ENCODE assay signal across 14 cellular contexts in the genomic region with DNA sequence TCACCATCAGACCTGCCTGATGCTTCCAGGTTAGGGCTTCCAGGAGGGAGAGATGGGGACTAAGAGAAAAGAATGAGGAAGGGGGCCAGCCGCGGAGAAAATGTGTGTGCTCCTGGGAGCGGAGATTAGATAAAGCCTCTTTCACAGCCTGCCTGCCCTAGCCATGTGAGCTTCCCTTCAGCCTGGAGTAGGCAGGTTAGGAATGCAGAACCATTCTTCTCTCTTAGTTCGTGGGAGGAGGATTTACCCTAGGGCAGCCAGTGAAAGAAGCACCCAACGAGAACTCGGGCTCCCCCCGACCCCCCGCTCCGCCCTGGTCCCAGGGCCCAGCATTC. TPM values are rescaled to one million over a fixed set of nuclear protein-coding genes. Genes with fewer than 3 reads are reported as not detected.
DNase-seq lines count a peak whose midpoint lies in the region; ATAC-seq and TF ChIP-seq lines count a peak whose summit lies in the region.
"Had no signal": no experiment of that assay in that cellular context is flagged by ENCODE, and none has a peak within 500 bp of the region (broad histone marks: within the 10 kb centered on the region; RNA-seq: fewer than 3 reads in every experiment).

No MANE protein-coding gene starts in this region.

- peaks cover 21% of the 10 kb centered on the region for H3K4me1 Mint-ChIP-seq in activated T-cell treated with anti-CD3 and anti-CD28 coated beads, Interleukin-2, amount 50 U/mL, for 72 hours (ENCODE audit: low read depth)
- peaks cover 10% of the 10 kb centered on the region for H3K4me1 Mint-ChIP-seq in activated T-helper 1 cell treated with anti-CD3 and anti-CD28 coated beads, Interleukin-12 subunit alpha, Interleukin-12 subunit beta, Interleukin-2, Interleukin-4 antibody, amounts not matched to agents 30 ng/mL and 10 ng/mL and 1 ng/mL, durations not matched to agents 14 hours and 24 hours and 36 hours (ENCODE audit: low read depth)

- TF ChIP-seq EP300 in suprapubic skin (IDR thresholded peaks at IDR 0.05), result no peak

- no peaks in the 10 kb centered on the region for H3K36me3 ChIP-seq in suprapubic skin

- TF ChIP-seq CTCF in suprapubic skin (IDR thresholded peaks at IDR 0.05), result no peak

- H3K4me3 ChIP-seq in suprapubic skin, result peak overlapping the region; percentile 43

- DNase-seq in activated T-cell treated with anti-CD3 and anti-CD28 coated beads, Interleukin-2, amount 50 U/mL, for 72 hours, result no peak
- DNase-seq in activated T-cell treated with anti-CD3 and anti-CD28 coated beads, Interleukin-2, amount 50 U/mL, for 48 hours, result no peak
- no peak for DNase-seq in activated T-helper 1 cell treated with anti-CD3 and anti-CD28 coated beads, Interleukin-12 subunit alpha, Interleukin-12 subunit beta, Interleukin-2, Interleukin-4 antibody, amounts not matched to agents 30 ng/mL and 10 ng/mL and 1 ng/mL, durations not matched to agents 14 hours and 24 hours and 36 hours (ENCODE audit: low spot score)
- DNase-seq in islet precursor cell (peak; percentile 70), suprapubic skin (ENCODE audit: low spot score in 2 of 2) (no peak)
- no peak for DNase-seq in effector CD4-positive, alpha-beta T cell
- DNase-seq in activated CD4-positive, alpha-beta T cell treated with anti-CD3 and anti-CD28 coated beads, Interleukin-2, amount 50 U/mL, for 48 hours, result no peak
- DNase-seq: activated CD4-positive, alpha-beta T cell treated with anti-CD3 and anti-CD28 coated beads, Interleukin-2, amount 50 U/mL, for 4 hours; aorta; NCI-H1417; NCI-H774; SK-N-SH; stimulated activated naive CD4-positive, alpha-beta T cell treated with Interleukin-2 at 50 U/mL for 16 hours had no signal

- H3K27ac Mint-ChIP-seq in activated T-cell treated with anti-CD3 and anti-CD28 coated beads, Interleukin-2, amount 50 U/mL, for 72 hours, result no peak overlapping the region
- no peak overlapping the region for H3K27ac Mint-ChIP-seq in activated T-helper 1 cell treated with anti-CD3 and anti-CD28 coated beads, Interleukin-12 subunit alpha, Interleukin-12 subunit beta, Interleukin-2, Interleukin-4 antibody, amounts not matched to agents 30 ng/mL and 10 ng/mL and 1 ng/mL, durations not matched to agents 14 hours and 24 hours and 36 hours

- no peak for TF ChIP-seq POLR2A in suprapubic skin (IDR thresholded peaks at IDR 0.05)

- H3K4me3 Mint-ChIP-seq in activated T-cell treated with anti-CD3 and anti-CD28 coated beads, Interleukin-2, amount 50 U/mL, for 72 hours, result peak overlapping the region; percentile 15 to 57
- peak overlapping the region; percentile 31 for H3K4me3 Mint-ChIP-seq in activated T-helper 1 cell treated with anti-CD3 and anti-CD28 coated beads, Interleukin-12 subunit alpha, Interleukin-12 subunit beta, Interleukin-2, Interleukin-4 antibody, amounts not matched to agents 30 ng/mL and 10 ng/mL and 1 ng/mL, durations not matched to agents 14 hours and 24 hours and 36 hours

- peaks cover 10% of the 10 kb centered on the region for H3K27me3 ChIP-seq in suprapubic skin

- no peaks in the 10 kb centered on the region for H3K9me3 ChIP-seq in suprapubic skin
- H3K9me3 ChIP-seq: SK-N-SH had no signal

- H3K27me3 Mint-ChIP-seq in activated T-cell treated with anti-CD3 and anti-CD28 coated beads, Interleukin-2, amount 50 U/mL, for 72 hours (ENCODE audit: low read depth), result peaks cover 71% of the 10 kb centered on the region
- peaks cover 42% of the 10 kb centered on the region for H3K27me3 Mint-ChIP-seq in activated T-helper 1 cell treated with anti-CD3 and anti-CD28 coated beads, Interleukin-12 subunit alpha, Interleukin-12 subunit beta, Interleukin-2, Interleukin-4 antibody, amounts not matched to agents 30 ng/mL and 10 ng/mL and 1 ng/mL, durations not matched to agents 14 hours and 24 hours and 36 hours (ENCODE audit: insufficient read depth)

- WGBS in suprapubic skin, result 62% methylated on average over 6 of the region's 9 CpGs

- H3K27ac ChIP-seq in suprapubic skin, result no peak overlapping the region

- no peaks in the 10 kb centered on the region for H3K9me3 Mint-ChIP-seq in activated T-cell treated with anti-CD3 and anti-CD28 coated beads, Interleukin-2, amount 50 U/mL, for 72 hours
- no peaks in the 10 kb centered on the region for H3K9me3 Mint-ChIP-seq in activated T-helper 1 cell treated with anti-CD3 and anti-CD28 coated beads, Interleukin-12 subunit alpha, Interleukin-12 subunit beta, Interleukin-2, Interleukin-4 antibody, amounts not matched to agents 30 ng/mL and 10 ng/mL and 1 ng/mL, durations not matched to agents 14 hours and 24 hours and 36 hours

- intact Hi-C loops in activated T-helper 1 cell treated with anti-CD3 and anti-CD28 coated beads, Interleukin-12 subunit alpha, Interleukin-12 subunit beta, Interleukin-2, Interleukin-4 antibody, amounts not matched to agents 30 ng/mL and 10 ng/mL and 1 ng/mL, durations not matched to agents 14 hours and 24 hours and 36 hours (cut with micrococcal nuclease), result loop anchor here (1.0 kb wide), 1 partner anchor 64 kb away; no protein-coding TSS in a partner anchor

- peaks cover 17% of the 10 kb centered on the region for H3K4me1 ChIP-seq in suprapubic skin

- H3K36me3 Mint-ChIP-seq in activated T-cell treated with anti-CD3 and anti-CD28 coated beads, Interleukin-2, amount 50 U/mL, for 72 hours (ENCODE audit: insufficient read depth in 2 of 2), result no peaks in the 10 kb centered on the region
- no peaks in the 10 kb centered on the region for H3K36me3 Mint-ChIP-seq in activated T-helper 1 cell treated with anti-CD3 and anti-CD28 coated beads, Interleukin-12 subunit alpha, Interleukin-12 subunit beta, Interleukin-2, Interleukin-4 antibody, amounts not matched to agents 30 ng/mL and 10 ng/mL and 1 ng/mL, durations not matched to agents 14 hours and 24 hours and 36 hours (ENCODE audit: low read depth)

- ATAC-seq in activated T-cell treated with anti-CD3 and anti-CD28 coated beads, Interleukin-2, amount 50 U/mL, for 72 hours (replicated peaks in 1 of 2), result no peak
- ATAC-seq in HG03159 (IDR thresholded peaks at IDR 0.05; ENCODE audit: unreplicated experiment), result no peak

RNA-seq across cellular contexts. Expression of a gene that starts 36.1 kb away (rescaled TPM):
- total RNA-seq in activated T-cell treated with anti-CD3 and anti-CD28 coated beads, Interleukin-2, amount 50 U/mL, for 72 hours, result 10 to 100 TPM in 1 of 2 donors, 1 to 10 TPM in 1; 8.0 to 12.5 TPM
- 5.0 and 5.9 TPM in 2 replicates for total RNA-seq in activated T-helper 1 cell treated with anti-CD3 and anti-CD28 coated beads, Interleukin-12 subunit alpha, Interleukin-12 subunit beta, Interleukin-2, Interleukin-4 antibody, amounts not matched to agents 30 ng/mL and 10 ng/mL and 1 ng/mL, durations not matched to agents 14 hours and 24 hours and 36 hours
- 10 to 100 TPM in 1 of 4 donors, 1 to 10 TPM in 3; 2.6 to 11.4 (median 5.9) TPM for total RNA-seq in suprapubic skin
